26 cellular contexts compared by ENCODE assay signal in genomic region chr14:52429451-52429850, GRCh38.
DNase-seq lines count a peak whose midpoint lies in the region; ATAC-seq, FAIRE-seq and TF ChIP-seq lines count a peak whose summit lies in the region.
"Had no signal": no experiment of that assay in that cellular context is flagged by ENCODE, and none has a peak within 500 bp of the region (broad histone marks: within the 10 kb centered on the region; RNA-seq: fewer than 3 reads in every experiment).

No MANE protein-coding gene starts in this region.

- H3K4me1 Mint-ChIP-seq in Caco-2 (ENCODE audit: low read depth, unreplicated experiment), result peaks cover 7% of the 10 kb centered on the region
- H3K4me1 Mint-ChIP-seq: CD14-positive monocyte; CD8-positive, alpha-beta memory T cell; H9 had no signal

- WGBS in gastroesophageal sphincter (ENCODE audit: low coverage in 1 of 2), 2 donors, result 100% methylated on average over 2 of the region's 2 CpGs

- H3K9me3 ChIP-seq in Caco-2 (no peaks in the 10 kb centered on the region), gastroesophageal sphincter (no peaks in the 10 kb centered on the region)
- H3K9me3 ChIP-seq: A549; BE2C; BLaER1 treated with 17β-estradiol and CSF1 and Interleukin-3, amounts not matched to agents 10 nM and 100 nM had no signal

- no peaks in the 10 kb centered on the region for H3K36me3 ChIP-seq in Caco-2 (ENCODE audit: control insufficient read depth, insufficient read depth, low read length)
- H3K36me3 ChIP-seq in bronchial epithelial cell (ENCODE audit: control insufficient read depth, insufficient read depth, low read length), result no peaks in the 10 kb centered on the region
- H3K36me3 ChIP-seq in gastroesophageal sphincter, result peaks cover 0 to 28% of the 10 kb centered on the region in 2 donors
- H3K36me3 ChIP-seq: BE2C had no signal

- no peak overlapping the region for H3K4me3 Mint-ChIP-seq in Caco-2 (ENCODE audit: unreplicated experiment)
- H3K4me3 Mint-ChIP-seq: CD14-positive monocyte; CD4-positive, alpha-beta T cell; CD8-positive, alpha-beta memory T cell; GM23338; H9; HFFc6 had no signal

- no peaks in the 10 kb centered on the region for H3K27me3 Mint-ChIP-seq in Caco-2 (ENCODE audit: insufficient read depth, unreplicated experiment)
- H3K27me3 Mint-ChIP-seq: CD4-positive, alpha-beta T cell; CD8-positive, alpha-beta memory T cell had no signal

- no peaks in the 10 kb centered on the region for H3K36me3 Mint-ChIP-seq in Caco-2 (ENCODE audit: insufficient read depth, unreplicated experiment)

- no peaks in the 10 kb centered on the region for H3K9me3 Mint-ChIP-seq in Caco-2 (ENCODE audit: unreplicated experiment)
- H3K9me3 Mint-ChIP-seq: CD14-positive monocyte; CD4-positive, alpha-beta T cell; CD8-positive, alpha-beta memory T cell; GM23338; H9; HFFc6 had no signal

- H3K27ac ChIP-seq in RWPE1 (no peak overlapping the region), gastroesophageal sphincter (no peak overlapping the region)
- H3K27ac ChIP-seq: BLaER1 treated with 17β-estradiol and CSF1 and Interleukin-3, amounts not matched to agents 10 nM and 100 nM had no signal

- no peak for TF ChIP-seq POLR2A in gastroesophageal sphincter (IDR thresholded peaks at IDR 0.05)

- no peak for TF ChIP-seq CTCF in Caco-2 (IDR thresholded peaks at IDR 0.05; ENCODE audit: insufficient read depth in 1 of 2, low read depth in 1 of 2, low read length in 1 of 2, severe bottlenecking in 1 of 2, unreplicated experiment in 1 of 2)
- TF ChIP-seq CTCF in RWPE1 (conservative IDR thresholded peaks at IDR 0.05; ENCODE audit: low read depth), result no peak
- no peak for TF ChIP-seq CTCF in bronchial epithelial cell (IDR thresholded peaks at IDR 0.05; ENCODE audit: insufficient read depth, low read length, severe bottlenecking)
- no peak for TF ChIP-seq CTCF in gastroesophageal sphincter (IDR thresholded peaks at IDR 0.05)

- POLR2A ChIA-PET in Caco-2 (lab: Charles Lee) (no interaction called here), RWPE1 (lab: Yijun Ruan, JAX; ENCODE audit: low non-redundant PET) (no interaction called here)

- CTCF ChIA-PET in Caco-2 (lab: Charles Lee) (no interaction called here), RWPE1 (lab: Yijun Ruan, JAX) (no interaction called here)

- no TSS peak for BruUV-seq in Caco-2 (replicated peaks; lab: Mats Ljungman, UMichigan)

- H3K4me1 ChIP-seq in Caco-2, result no peaks in the 10 kb centered on the region
- H3K4me1 ChIP-seq in gastroesophageal sphincter, result no peaks in the 10 kb centered on the region
- H3K4me1 ChIP-seq: A549; BE2C; BLaER1 treated with 17β-estradiol and CSF1 and Interleukin-3, amounts not matched to agents 10 nM and 100 nM had no signal

- no peak for FAIRE-seq in bronchial epithelial cell (lab: Jason Lieb, UNC)
- FAIRE-seq: A549, GM12878, GM19239 had no signal

- ATAC-seq in gastroesophageal sphincter (no peak), HG02610 (IDR thresholded peaks at IDR 0.05; ENCODE audit: unreplicated experiment) (no peak)
- ATAC-seq: A549, GM12878, GM23338 had no signal

- no peak for TF ChIP-seq EP300 in gastroesophageal sphincter (IDR thresholded peaks at IDR 0.05)

- H3K27ac Mint-ChIP-seq in Caco-2 (ENCODE audit: unreplicated experiment), result peak overlapping the region; percentile 19
- H3K27ac Mint-ChIP-seq: CD14-positive monocyte; CD4-positive, alpha-beta T cell; H9; HFFc6 had no signal

- H3K27me3 ChIP-seq in Caco-2 (replicated peaks; ENCODE audit: control insufficient read depth, insufficient read depth, low read length) (no peaks in the 10 kb centered on the region), bronchial epithelial cell (ENCODE audit: control insufficient read depth, insufficient read depth, low read length) (no peaks in the 10 kb centered on the region), gastroesophageal sphincter (no peaks in the 10 kb centered on the region)
- H3K27me3 ChIP-seq: BE2C; BLaER1 treated with 17β-estradiol and CSF1 and Interleukin-3, amounts not matched to agents 10 nM and 100 nM had no signal

- intact Hi-C loops in Caco-2 (cut with micrococcal nuclease; ENCODE audit: unreplicated experiment), result no loop called here

- DNase-seq in Caco-2 (no peak), DMS53 treated with DMSO at 0.1 percent for 48 hours (lab: John Stamatoyannopoulos, UW; ENCODE audit: unreplicated experiment) (peak; percentile 41), RWPE1 (ENCODE audit: low spot score) (peak; percentile 4), bronchial epithelial cell (ENCODE audit: low read depth) (peak; percentile 76), NCI-H510A treated with DMSO at 0.1 percent for 48 hours (lab: John Stamatoyannopoulos, UW) (no peak), globus pallidus (ENCODE audit: low spot score) (no peak)
- DNase-seq: 8988T; ACHN; AML-193; BE2C; Calu3; CD4-positive, alpha-beta T cell; CD8-positive, alpha-beta memory T cell; DMS79; EL; GDM1; H9; HFFc6 had no signal

- H3K4me3 ChIP-seq in Caco-2 (ENCODE audit: low read depth, low read length) (no peak overlapping the region), bronchial epithelial cell (ENCODE audit: low read depth, low read length) (no peak overlapping the region), gastroesophageal sphincter (no peak overlapping the region)
- H3K4me3 ChIP-seq: A549; BLaER1 treated with 17β-estradiol and CSF1 and Interleukin-3, amounts not matched to agents 10 nM and 100 nM; GM12878; GM23338 had no signal

Comparison
In these comparisons a context has a peak if more than half of its experiments do, and no peak if none do; other contexts are left out.
1. DNase-seq: peak in DMS53 treated with DMSO at 0.1 percent for 48 hours (single experiment), RWPE1 (single experiment) and bronchial epithelial cell (single experiment); none in Caco-2 (0 of 2), NCI-H510A treated with DMSO at 0.1 percent for 48 hours (single experiment) and globus pallidus (single experiment).